In genomic region chr6:48859562-48859961, GRCh38 we compare ENCODE assay signal across 17 cellular contexts.
"Had no signal": no experiment of that assay in that cellular context is flagged by ENCODE, and none has a peak within 500 bp of the region (broad histone marks: within the 10 kb centered on the region; RNA-seq: fewer than 3 reads in every experiment).

No MANE protein-coding gene starts in this region.

- DNase-seq: IMR-90; Karpas-422; KG1; MG63; NCI-H1092; NCI-H1694; NCI-H187 treated with DMSO at 0.1 percent for 48 hours; NCI-H2029 treated with DMSO at 0.1 percent for 48 hours; NCI-H2227 treated with DMSO at 0.1 percent for 48 hours; NCI-H524; NCI-H526 treated with DMSO at 0.1 percent for 48 hours; NK-92 treated with Interleukin-12 subunit alpha and Interleukin-12 subunit beta, amount 100 ng/mL, for 24 hours; PC-3; SHP77; SK-N-SH; SW 1271; T-cell had no signal
